ENCODE assay signal across 15 cellular contexts in genomic region chr10:119849031-119849789, GRCh38. TPM values are rescaled to one million over a fixed set of nuclear protein-coding genes. Genes with fewer than 3 reads are reported as not detected.
DNase-seq lines count a peak whose midpoint lies in the region; FAIRE-seq and TF ChIP-seq lines count a peak whose summit lies in the region.
"Had no signal": no experiment of that assay in that cellular context is flagged by ENCODE, and none has a peak within 500 bp of the region (broad histone marks: within the 10 kb centered on the region; RNA-seq: fewer than 3 reads in every experiment).

No MANE protein-coding gene starts in this region.

- H3K4me3 Mint-ChIP-seq in activated CD4-positive, alpha-beta memory T cell treated with anti-CD3 and anti-CD28 coated beads for 36 hours: no peak overlapping the region

- no peaks in the 10 kb centered on the region for H3K9me2 ChIP-seq in OCI-LY7 (ENCODE audit: insufficient read depth, low read length)

- no peak overlapping the region for H3K27ac Mint-ChIP-seq in activated CD4-positive, alpha-beta memory T cell treated with anti-CD3 and anti-CD28 coated beads for 36 hours

- peak overlapping the region; percentile 49 for H3K4me2 ChIP-seq in osteoblast (ENCODE audit: insufficient read depth, low read length)
- no peak overlapping the region for H3K4me2 ChIP-seq in OCI-LY7 (ENCODE audit: low read length)

- no peaks in the 10 kb centered on the region for H3K9me3 Mint-ChIP-seq in activated CD4-positive, alpha-beta memory T cell treated with anti-CD3 and anti-CD28 coated beads for 36 hours

- BruUV-seq in OCI-LY7 (replicated peaks; lab: Mats Ljungman, UMichigan): no TSS peak

- intact Hi-C loops in OCI-LY7 (cut with micrococcal nuclease; ENCODE audit: unreplicated experiment): no loop called here
- intact Hi-C loops in activated CD4-positive, alpha-beta memory T cell treated with anti-CD3 and anti-CD28 coated beads for 36 hours (cut with micrococcal nuclease): no loop called here
- intact Hi-C loops in dorsolateral prefrontal cortex (cut with DNase I): no loop called here

- no peaks in the 10 kb centered on the region for H3K27me3 Mint-ChIP-seq in activated CD4-positive, alpha-beta memory T cell treated with anti-CD3 and anti-CD28 coated beads for 36 hours

- FAIRE-seq in RCC 7860 (lab: Jason Lieb, UNC): peak; percentile 35

- CTCF ChIA-PET in OCI-LY7 (lab: Charles Lee; ENCODE audit: unreplicated experiment): no interaction called here
- CTCF ChIA-PET in activated CD4-positive, alpha-beta memory T cell treated with anti-CD3 and anti-CD28 coated beads for 36 hours (lab: Charles Lee): interaction anchor here (0.9 kb wide), 1 partner anchor 90 kb away, joined by 3 read pairs; no protein-coding TSS in a partner anchor

- H3K9me3 ChIP-seq in osteoblast (ENCODE audit: low read depth, low read length) (no peaks in the 10 kb centered on the region), OCI-LY7 (ENCODE audit: low read length) (no peaks in the 10 kb centered on the region)
- H3K9me3 ChIP-seq: prostate gland had no signal

- H3K36me3 ChIP-seq in osteoblast (ENCODE audit: insufficient read depth, low read length) (peaks cover 66% of the 10 kb centered on the region), OCI-LY7 (ENCODE audit: insufficient read depth, low read length) (peaks cover 96% of the 10 kb centered on the region)

- H3K27me3 ChIP-seq in osteoblast (ENCODE audit: insufficient read depth, low read length) (no peaks in the 10 kb centered on the region), dorsolateral prefrontal cortex (no peaks in the 10 kb centered on the region)

- no peaks in the 10 kb centered on the region for H3K4me1 Mint-ChIP-seq in activated CD4-positive, alpha-beta memory T cell treated with anti-CD3 and anti-CD28 coated beads for 36 hours (ENCODE audit: low read depth)

- H3K36me3 Mint-ChIP-seq in activated CD4-positive, alpha-beta memory T cell treated with anti-CD3 and anti-CD28 coated beads for 36 hours: peaks cover 50% of the 10 kb centered on the region

- no peak overlapping the region for H3K4me3 ChIP-seq in osteoblast (ENCODE audit: insufficient read depth, low read length)
- H3K4me3 ChIP-seq in OCI-LY7 (ENCODE audit: low read depth, low read length, poor library complexity, severe bottlenecking): no peak overlapping the region
- no peak overlapping the region for H3K4me3 ChIP-seq in dorsolateral prefrontal cortex
- H3K4me3 ChIP-seq: prostate gland had no signal

- H4K20me1 ChIP-seq in osteoblast (ENCODE audit: insufficient read depth, low read length): no peaks in the 10 kb centered on the region
- H4K20me1 ChIP-seq in OCI-LY7 (ENCODE audit: insufficient read depth, low read length): no peaks in the 10 kb centered on the region

- H3K4me1 ChIP-seq in osteoblast (ENCODE audit: insufficient read depth, low read length): peaks cover 15% of the 10 kb centered on the region
- H3K4me1 ChIP-seq in OCI-LY7 (ENCODE audit: insufficient read depth, low read length, poor library complexity, severe bottlenecking): no peaks in the 10 kb centered on the region
- H3K4me1 ChIP-seq: prostate gland had no signal

- no peak overlapping the region for H3K27ac ChIP-seq in osteoblast (ENCODE audit: low read depth, low read length)
- H3K27ac ChIP-seq in OCI-LY7 (ENCODE audit: low read depth, low read length, poor library complexity, severe bottlenecking): no peak overlapping the region
- H3K27ac ChIP-seq in dorsolateral prefrontal cortex: no peak overlapping the region
- H3K27ac ChIP-seq: prostate gland had no signal

- no peak for TF ChIP-seq CTCF in osteoblast (IDR thresholded peaks at IDR 0.05; ENCODE audit: extremely low read depth, low read depth, low read length)
- TF ChIP-seq CTCF in OCI-LY7 (conservative IDR thresholded peaks at IDR 0.05; ENCODE audit: low read length): no peak
- no peak for TF ChIP-seq CTCF in dorsolateral prefrontal cortex (IDR thresholded peaks at IDR 0.05 in 54 of 56, conservative IDR thresholded peaks at IDR 0.05 in 2 of 56; ENCODE audit: low read depth in 1 of 56, partially characterized antibody in 56 of 56)

- DNase-seq in EH (ENCODE audit: low read depth): peak; percentile 86
- DNase-seq in RCC 7860 (ENCODE audit: low spot score): peak; percentile 72
- peak; percentile 20 for DNase-seq in fibroblast of gingiva (ENCODE audit: low read depth)
- no peak for DNase-seq in osteoblast (ENCODE audit: insufficient read length, low spot score, missing footprints)
- no peak for DNase-seq in OCI-LY7 (ENCODE audit: low spot score)
- no peak for DNase-seq in activated CD4-positive, alpha-beta memory T cell treated with anti-CD3 and anti-CD28 coated beads for 36 hours
- DNase-seq in dorsolateral prefrontal cortex: no peak
- no peak for DNase-seq in NCI-H2171 treated with DMSO at 0.1 percent for 48 hours (lab: John Stamatoyannopoulos, UW)
- DNase-seq: activated CD4-positive, alpha-beta T cell treated with anti-CD3 and anti-CD28 coated beads for 1 hour; cortex of kidney; GOT3; head of caudate nucleus; NCI-H1436 treated with DMSO at 0.1 percent for 48 hours; stimulated activated CD4-positive, alpha-beta T cell treated with anti-CD3 and anti-CD28 coated beads, Interleukin-4, amount 100 ng/mL, for 4 hours had no signal

- POLR2A ChIA-PET in OCI-LY7 (lab: Charles Lee): interaction anchor here (1.1 kb wide), 1 partner anchor 13 kb away, joined by 3 read pairs; no protein-coding TSS in a partner anchor
- POLR2A ChIA-PET in activated CD4-positive, alpha-beta memory T cell treated with anti-CD3 and anti-CD28 coated beads for 36 hours (lab: Charles Lee): no interaction called here

- no peak overlapping the region for H2AFZ ChIP-seq in osteoblast (ENCODE audit: low read length)
- H2AFZ ChIP-seq in OCI-LY7 (ENCODE audit: low read length): no peak overlapping the region

- no peaks in the 10 kb centered on the region for H3K79me2 ChIP-seq in osteoblast (ENCODE audit: insufficient read depth, low read length)
- no peaks in the 10 kb centered on the region for H3K79me2 ChIP-seq in OCI-LY7 (ENCODE audit: insufficient read depth, low read depth, low read length)

RNA-seq across cellular contexts. Expression of gene MCMBP, which starts 23.4 kb away (rescaled TPM):
- total RNA-seq in osteoblast: 47.7 and 48.1 TPM in 2 replicates
- total RNA-seq in OCI-LY7 (2014; rRNA removed; shearing (Covaris generic)): 49.9 and 53.8 TPM in 2 replicates
- 77.5 and 78.1 TPM in 2 replicates for total RNA-seq in OCI-LY7 (2022)
- total RNA-seq in activated CD4-positive, alpha-beta memory T cell treated with anti-CD3 and anti-CD28 coated beads for 36 hours: 10 to 100 TPM; 90.8 to 92.8 TPM
- 10 to 100 TPM; 16.7 to 31.5 (median 23.3) TPM for total RNA-seq in dorsolateral prefrontal cortex

RNA-seq across cellular contexts. Expression of gene SEC23IP, which starts 43.3 kb away (rescaled TPM):
- total RNA-seq in osteoblast (28.6 and 38.6 TPM in 2 replicates), OCI-LY7 (2022) (60.3 and 61.3 TPM in 2 replicates), dorsolateral prefrontal cortex (10 to 100 TPM; 19.3 to 61.5 (median 35.0) TPM)
- total RNA-seq in OCI-LY7 (2014; rRNA removed; shearing (Covaris generic)): 19.9 and 21.4 TPM in 2 replicates
- 10 to 100 TPM; 62.4 to 63.6 TPM for total RNA-seq in activated CD4-positive, alpha-beta memory T cell treated with anti-CD3 and anti-CD28 coated beads for 36 hours

Comparison
In these comparisons a context has a peak if more than half of its experiments do, and no peak if none do; other contexts are left out.
1. DNase-seq: peak in EH (single experiment), RCC 7860 (single experiment) and fibroblast of gingiva (single experiment); none in osteoblast (single experiment), OCI-LY7 (single experiment), activated CD4-positive, alpha-beta memory T cell treated with anti-CD3 and anti-CD28 coated beads for 36 hours (single experiment), dorsolateral prefrontal cortex (0 of 10) and NCI-H2171 treated with DMSO at 0.1 percent for 48 hours (single experiment).